Comparison of ENCODE assay signal across 25 cellular contexts in the genomic region with DNA sequence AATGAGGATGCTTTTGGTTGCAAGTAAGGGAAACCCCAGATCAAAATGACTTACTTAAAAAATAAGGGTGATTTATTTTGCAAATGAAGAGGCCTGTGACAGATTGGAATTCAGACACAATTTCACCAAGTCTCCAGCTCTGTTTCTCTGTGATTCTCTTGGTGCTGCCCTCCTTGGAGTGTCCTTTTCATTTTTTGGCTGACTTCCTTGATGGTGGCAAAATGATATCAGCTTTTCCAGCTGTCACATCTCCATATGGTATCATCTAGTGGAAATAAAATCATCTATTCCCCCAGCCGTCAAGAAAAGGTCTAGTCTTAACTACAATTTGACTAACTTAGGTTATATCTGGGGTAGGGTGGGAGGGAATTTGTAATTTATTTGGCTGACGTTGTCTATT.
"Had no signal": no experiment of that assay in that cellular context is flagged by ENCODE, and none has a peak within 500 bp of the region (broad histone marks: within the 10 kb centered on the region; RNA-seq: fewer than 3 reads in every experiment).

No MANE protein-coding gene starts in this region.

- H3K4me1 ChIP-seq: parathyroid adenoma, right lobe of liver, tibial nerve had no signal

- H3K9me3 ChIP-seq: ovary, psoas muscle, right lobe of liver, sigmoid colon, stomach, thoracic aorta, thyroid gland, tibial nerve, upper lobe of left lung, vagina had no signal

- H3K4me3 ChIP-seq: neural progenitor cell, ovary, psoas muscle, right lobe of liver, sigmoid colon, stomach, thoracic aorta, thyroid gland, tibial nerve, upper lobe of left lung, vagina had no signal

- H3K27ac ChIP-seq: neural progenitor cell, ovary, parathyroid adenoma, psoas muscle, right lobe of liver, sigmoid colon, stomach, thoracic aorta, thyroid gland, tibial nerve, upper lobe of left lung, vagina had no signal

- H3K27me3 ChIP-seq: neural progenitor cell, ovary, right lobe of liver, sigmoid colon, stomach, thyroid gland, tibial nerve, upper lobe of left lung, vagina had no signal

- ATAC-seq: natural killer cell; psoas muscle; right cardiac atrium; right lobe of liver; stimulated activated effector memory CD8-positive, alpha-beta T cell treated with anti-CD3 and anti-CD28 coated beads, Interleukin-12 subunit alpha, Interleukin-12 subunit beta, amount 100 ng/mL, for 72 hours; stimulated activated naive B cell treated with anti-CD40 and anti-IgM and Interleukin-4, amounts not matched to agents 10 μg/mL and 1 μg/mL and 100 μg/mL, for 72 hours had no signal

- H3K36me3 ChIP-seq: neural progenitor cell, ovary, right lobe of liver, sigmoid colon, stomach, thoracic aorta, thyroid gland, tibial nerve, upper lobe of left lung, vagina had no signal

- DNase-seq: natural killer cell; occipital lobe; ovary; posterior cingulate gyrus; psoas muscle; right cardiac atrium; right lobe of liver; sigmoid colon; small intestine; stimulated activated CD4-positive, alpha-beta T cell treated with anti-CD3 and anti-CD28 coated beads, Interleukin-15, amount 100 ng/mL, for 24 hours; stimulated activated CD4-positive, alpha-beta T cell treated with anti-CD3 and anti-CD28 coated beads, Interleukin-2, amount 100 ng/mL, for 24 hours; stimulated activated CD4-positive, alpha-beta T cell treated with anti-CD3 and anti-CD28 coated beads, Interleukin-2, amount 100 ng/mL, for 48 hours; stimulated activated CD4-positive, alpha-beta T cell treated with anti-CD3 and anti-CD28 coated beads, Interleukin-4, amount 100 ng/mL, for 24 hours; stimulated activated naive B cell treated with anti-CD40 and anti-IgM and Interleukin-4, amounts not matched to agents 10 μg/mL and 1 μg/mL and 100 μg/mL, for 72 hours; stimulated activated naive CD4-positive, alpha-beta T cell treated with Interleukin-2 at 50 U/mL for 16 hours; stomach; thyroid gland; trophoblast cell; upper lobe of left lung had no signal
